In the genomic region with DNA sequence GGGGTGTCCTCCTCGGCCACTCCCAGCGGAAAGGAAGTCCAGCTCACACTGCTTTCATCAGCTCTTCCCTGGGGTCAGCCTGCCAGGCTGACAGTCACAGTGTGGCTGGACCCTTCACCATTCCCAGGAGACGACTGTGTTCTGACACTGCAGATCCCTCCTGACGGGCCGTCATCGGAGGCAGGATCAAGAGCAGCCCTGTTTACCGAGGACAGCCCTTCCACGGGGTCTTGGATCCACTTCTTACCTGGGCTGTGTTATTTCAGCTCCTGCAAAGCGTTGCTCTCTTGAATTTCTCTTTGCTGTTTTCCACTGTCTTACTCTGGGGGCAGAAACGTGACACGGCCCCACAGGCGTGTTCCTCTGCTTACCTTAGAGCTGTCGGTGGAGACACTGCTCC, we compare ENCODE assay signal across 17 cellular contexts.
DNase-seq lines count a peak whose midpoint lies in the region; ATAC-seq and TF ChIP-seq lines count a peak whose summit lies in the region.
"Had no signal": no experiment of that assay in that cellular context is flagged by ENCODE, and none has a peak within 500 bp of the region (broad histone marks: within the 10 kb centered on the region; RNA-seq: fewer than 3 reads in every experiment).

No MANE protein-coding gene starts in this region.

- no peaks in the 10 kb centered on the region; a peak in 2 of 5 replicates for H3K9me3 Mint-ChIP-seq in H9
- H3K9me3 Mint-ChIP-seq in activated CD8-positive, alpha-beta T cell treated with anti-CD3 and anti-CD28 coated beads, Interleukin-2, amount 10 ng/mL, durations not matched to agents 7 days and 5 days (ENCODE audit: insufficient read depth), result no peaks in the 10 kb centered on the region

- no peak overlapping the region for H3K27ac ChIP-seq in H9 (ENCODE audit: insufficient read length, low read depth, low read length)
- no peak overlapping the region for H3K27ac ChIP-seq in coronary artery
- H3K27ac ChIP-seq in upper lobe of right lung, result no peak overlapping the region

- H3K18ac ChIP-seq in H9 (ENCODE audit: insufficient read length, low read depth, low read length), result no peak overlapping the region

- H4K5ac ChIP-seq in H9 (ENCODE audit: insufficient read length, low read depth, low read length), result no peak overlapping the region

- no peak overlapping the region for H2BK15ac ChIP-seq in H9 (ENCODE audit: low read depth, low read length)

- H3K23me2 ChIP-seq in H9 (ENCODE audit: insufficient read length, low read depth, low read length, poor library complexity, severe bottlenecking), result no peaks in the 10 kb centered on the region

- no peak overlapping the region for H3K14ac ChIP-seq in H9 (ENCODE audit: insufficient read depth, low read length)

- H3K4me1 Mint-ChIP-seq in H9, result peaks cover 4 to 15% of the 10 kb centered on the region in 2 experiments; a peak in 3 of 4 replicates
- H3K4me1 Mint-ChIP-seq in activated CD8-positive, alpha-beta T cell treated with anti-CD3 and anti-CD28 coated beads, Interleukin-2, amount 10 ng/mL, durations not matched to agents 7 days and 5 days (ENCODE audit: low read depth), result no peaks in the 10 kb centered on the region
- H3K4me1 Mint-ChIP-seq: CD4-positive, CD25-positive, alpha-beta regulatory T cell; CD8-positive, alpha-beta memory T cell had no signal

- H4K20me1 ChIP-seq in H9 (ENCODE audit: control insufficient read depth, insufficient read depth, insufficient read length), result no peaks in the 10 kb centered on the region

- H3K9ac ChIP-seq in H9 (ENCODE audit: extremely low read depth, insufficient read length, low read length), result no peak overlapping the region

- no peak overlapping the region for H3K27ac Mint-ChIP-seq in H9
- no peak overlapping the region for H3K27ac Mint-ChIP-seq in activated CD8-positive, alpha-beta T cell treated with anti-CD3 and anti-CD28 coated beads, Interleukin-2, amount 10 ng/mL, durations not matched to agents 7 days and 5 days
- H3K27ac Mint-ChIP-seq: CD8-positive, alpha-beta memory T cell had no signal

- intact Hi-C loops in upper lobe of right lung (cut with DNase I), result no loop called here

- no peak overlapping the region for H2AFZ ChIP-seq in H9 (ENCODE audit: low read length)

- no CpG with 5 or more reads among the region's 13 CpGs for WGBS in H9 (ENCODE audit: extremely low coverage, insufficient read length, low lambda C conversion rate)

- H3T11ph ChIP-seq in H9 (ENCODE audit: low read length), result no peak overlapping the region

- H2BK5ac ChIP-seq in H9 (ENCODE audit: insufficient read length, low read length), result no peak overlapping the region

- H3K4me2 ChIP-seq in H9 (ENCODE audit: insufficient read depth, insufficient read length, low read length), result no peak overlapping the region

- no peak overlapping the region for H3K4ac ChIP-seq in H9 (ENCODE audit: low read depth, low read length)

- H3K27me3 Mint-ChIP-seq in H9 (ENCODE audit: low read depth), result peaks cover 34% of the 10 kb centered on the region
- H3K27me3 Mint-ChIP-seq in activated CD8-positive, alpha-beta T cell treated with anti-CD3 and anti-CD28 coated beads, Interleukin-2, amount 10 ng/mL, durations not matched to agents 7 days and 5 days (ENCODE audit: low read depth), result no peaks in the 10 kb centered on the region
- H3K27me3 Mint-ChIP-seq: CD4-positive, CD25-positive, alpha-beta regulatory T cell had no signal

- no peak overlapping the region for H2AK5ac ChIP-seq in H9 (ENCODE audit: insufficient read length, low read length)

- H3K79me2 ChIP-seq in H9 (ENCODE audit: insufficient read depth, low read length), result no peaks in the 10 kb centered on the region

- CTCF ChIA-PET in activated CD8-positive, alpha-beta T cell treated with anti-CD3 and anti-CD28 coated beads, Interleukin-2, amount 10 ng/mL, durations not matched to agents 7 days and 5 days (lab: Charles Lee), result no interaction called here

- H2BK12ac ChIP-seq in H9 (ENCODE audit: insufficient read length, low read depth, low read length), result no peak overlapping the region

- no peak for TF ChIP-seq CTCF in H9 (conservative IDR thresholded peaks at IDR 0.05)
- TF ChIP-seq CTCF in coronary artery (IDR thresholded peaks at IDR 0.05), result no peak
- no peak for TF ChIP-seq CTCF in upper lobe of right lung (IDR thresholded peaks at IDR 0.05)

- no peak overlapping the region for H4K91ac ChIP-seq in H9 (ENCODE audit: insufficient read length, low read depth, low read length)

- no peaks in the 10 kb centered on the region for H3K9me3 ChIP-seq in H9 (ENCODE audit: control insufficient read depth, low read depth, low read length)
- no peaks in the 10 kb centered on the region for H3K9me3 ChIP-seq in upper lobe of right lung
- H3K9me3 ChIP-seq: BE2C had no signal

- peak; percentile 23 for DNase-seq in H9
- DNase-seq in coronary artery (ENCODE audit: low spot score), result peak; percentile 60
- peak; percentile 74 for DNase-seq in mesenteric fat pad (ENCODE audit: low spot score)
- peak; percentile 44 for DNase-seq in upper lobe of right lung
- DNase-seq in activated CD8-positive, alpha-beta T cell treated with anti-CD3 and anti-CD28 coated beads, Interleukin-2, amount 10 ng/mL, durations not matched to agents 7 days and 5 days, result no peak
- DNase-seq in COR-L47 (lab: John Stamatoyannopoulos, UW), result no peak
- DNase-seq: ACHN; BE2C; C1 segment of cervical spinal cord; CD4-positive, CD25-positive, alpha-beta regulatory T cell; CD8-positive, alpha-beta memory T cell; DMS153; DMS79; GDM1; GOT3; H7; IMR-90 had no signal

- H3K79me1 ChIP-seq in H9 (ENCODE audit: insufficient read depth, low read depth, low read length, poor library complexity, severe bottlenecking), result no peaks in the 10 kb centered on the region

- H2BK20ac ChIP-seq in H9 (ENCODE audit: low read depth, low read length, poor library complexity, severe bottlenecking), result no peak overlapping the region

- no peak overlapping the region for H3K56ac ChIP-seq in H9 (ENCODE audit: insufficient read length, low read depth, low read length)

- POLR2A ChIA-PET in activated CD8-positive, alpha-beta T cell treated with anti-CD3 and anti-CD28 coated beads, Interleukin-2, amount 10 ng/mL, durations not matched to agents 7 days and 5 days (lab: Charles Lee), result no interaction called here

- H3K36me3 Mint-ChIP-seq in H9 (ENCODE audit: insufficient read depth in 1 of 3, low read depth in 3 of 3), result no peaks in the 10 kb centered on the region; a peak in 1 of 7 replicates
- no peaks in the 10 kb centered on the region for H3K36me3 Mint-ChIP-seq in activated CD8-positive, alpha-beta T cell treated with anti-CD3 and anti-CD28 coated beads, Interleukin-2, amount 10 ng/mL, durations not matched to agents 7 days and 5 days (ENCODE audit: low read depth)
- H3K36me3 Mint-ChIP-seq: CD4-positive, CD25-positive, alpha-beta regulatory T cell; CD8-positive, alpha-beta memory T cell had no signal

- ATAC-seq in upper lobe of right lung, result no peak
- no peak for ATAC-seq in activated CD8-positive, alpha-beta T cell treated with anti-CD3 and anti-CD28 coated beads, Interleukin-2, amount 10 ng/mL, durations not matched to agents 7 days and 5 days

- no peak overlapping the region for H3K23ac ChIP-seq in H9 (ENCODE audit: insufficient read length, low read depth, low read length)

- H3K36me3 ChIP-seq in upper lobe of right lung, result no peaks in the 10 kb centered on the region
- H3K36me3 ChIP-seq: BE2C had no signal

- H3K4me1 ChIP-seq in H9 (ENCODE audit: insufficient read depth, low read length) (no peaks in the 10 kb centered on the region), upper lobe of right lung (no peaks in the 10 kb centered on the region)
- H3K4me1 ChIP-seq: BE2C had no signal

- no peak overlapping the region for H3K4me3 Mint-ChIP-seq in H9
- H3K4me3 Mint-ChIP-seq in activated CD8-positive, alpha-beta T cell treated with anti-CD3 and anti-CD28 coated beads, Interleukin-2, amount 10 ng/mL, durations not matched to agents 7 days and 5 days, result no peak overlapping the region
- H3K4me3 Mint-ChIP-seq: CD4-positive, CD25-positive, alpha-beta regulatory T cell; CD8-positive, alpha-beta memory T cell had no signal

- H3K4me3 ChIP-seq in coronary artery, result no peak overlapping the region
- H3K4me3 ChIP-seq in upper lobe of right lung, result no peak overlapping the region

- H4K8ac ChIP-seq in H9 (replicated peaks; ENCODE audit: insufficient read length, low read depth, low read length), result no peak overlapping the region

- no peak overlapping the region for H2BK120ac ChIP-seq in H9 (ENCODE audit: low read depth, low read length, poor library complexity, severe bottlenecking)

- no peaks in the 10 kb centered on the region for H3K27me3 ChIP-seq in H9 (ENCODE audit: insufficient read depth, low read length)
- H3K27me3 ChIP-seq in upper lobe of right lung, result peaks cover 13% of the 10 kb centered on the region

Comparison
In these comparisons a context has a peak if more than half of its experiments do, and no peak if none do; other contexts are left out.
1. DNase-seq: peak in H9 (single experiment), coronary artery (single experiment), mesenteric fat pad (single experiment) and upper lobe of right lung (single experiment); none in activated CD8-positive, alpha-beta T cell treated with anti-CD3 and anti-CD28 coated beads, Interleukin-2, amount 10 ng/mL, durations not matched to agents 7 days and 5 days (single experiment) and COR-L47 (single experiment).